9 cellular contexts compared by ENCODE assay signal in genomic region chr2:160402997-160403979, GRCh38.
DNase-seq lines count a peak whose midpoint lies in the region; ATAC-seq and TF ChIP-seq lines count a peak whose summit lies in the region.
"Had no signal": no experiment of that assay in that cellular context is flagged by ENCODE, and none has a peak within 500 bp of the region (broad histone marks: within the 10 kb centered on the region; RNA-seq: fewer than 3 reads in every experiment).

No MANE protein-coding gene starts in this region.

- H3K4me1 Mint-ChIP-seq in activated CD4-positive, alpha-beta T cell treated with anti-CD3 and anti-CD28 coated beads, Interleukin-2, amount 10 ng/mL, durations not matched to agents 7 days and 5 days, result peaks cover 58% of the 10 kb centered on the region
- H3K4me1 Mint-ChIP-seq in T-helper 17 cell, result peaks cover 46% of the 10 kb centered on the region
- H3K4me1 Mint-ChIP-seq in stimulated activated memory B cell treated with anti-CD40 and anti-IgM and Interleukin-4, amounts not matched to agents 10 μg/mL and 1 μg/mL and 100 μg/mL, for 72 hours, result peaks cover 53% of the 10 kb centered on the region

- no peaks in the 10 kb centered on the region for H3K9me3 Mint-ChIP-seq in activated CD4-positive, alpha-beta T cell treated with anti-CD3 and anti-CD28 coated beads, Interleukin-2, amount 10 ng/mL, durations not matched to agents 7 days and 5 days
- H3K9me3 Mint-ChIP-seq in stimulated activated memory B cell treated with anti-CD40 and anti-IgM and Interleukin-4, amounts not matched to agents 10 μg/mL and 1 μg/mL and 100 μg/mL, for 72 hours, result no peaks in the 10 kb centered on the region

- peaks cover 41% of the 10 kb centered on the region for H3K36me3 Mint-ChIP-seq in activated CD4-positive, alpha-beta T cell treated with anti-CD3 and anti-CD28 coated beads, Interleukin-2, amount 10 ng/mL, durations not matched to agents 7 days and 5 days (ENCODE audit: low read depth)
- peaks cover 2% of the 10 kb centered on the region for H3K36me3 Mint-ChIP-seq in T-helper 17 cell (ENCODE audit: low read depth)
- H3K36me3 Mint-ChIP-seq in stimulated activated memory B cell treated with anti-CD40 and anti-IgM and Interleukin-4, amounts not matched to agents 10 μg/mL and 1 μg/mL and 100 μg/mL, for 72 hours, result no peaks in the 10 kb centered on the region

- no peaks in the 10 kb centered on the region for H3K27me3 Mint-ChIP-seq in activated CD4-positive, alpha-beta T cell treated with anti-CD3 and anti-CD28 coated beads, Interleukin-2, amount 10 ng/mL, durations not matched to agents 7 days and 5 days
- H3K27me3 Mint-ChIP-seq in T-helper 17 cell, result no peaks in the 10 kb centered on the region
- no peaks in the 10 kb centered on the region for H3K27me3 Mint-ChIP-seq in stimulated activated memory B cell treated with anti-CD40 and anti-IgM and Interleukin-4, amounts not matched to agents 10 μg/mL and 1 μg/mL and 100 μg/mL, for 72 hours

- peak overlapping the region; percentile 29 for H3K4me3 ChIP-seq in fibroblast of the aortic adventitia (ENCODE audit: low read depth, low read length)
- H3K4me3 ChIP-seq: pancreas had no signal

- H3K9me3 ChIP-seq in T-helper 17 cell (ENCODE audit: control insufficient read depth, low read length, poor library complexity, severe bottlenecking), result no peaks in the 10 kb centered on the region
- H3K9me3 ChIP-seq: pancreas had no signal

- no peak for DNase-seq in activated CD4-positive, alpha-beta T cell treated with anti-CD3 and anti-CD28 coated beads, Interleukin-2, amount 10 ng/mL, durations not matched to agents 7 days and 5 days
- no peak for DNase-seq in activated CD4-positive, alpha-beta T cell treated with anti-CD3 and anti-CD28 coated beads for 4 hours
- DNase-seq in T-helper 17 cell (no peak), fibroblast of the aortic adventitia (ENCODE audit: low read depth) (peak; percentile 85), dedifferentiated amniotic fluid mesenchymal stem cell (ENCODE audit: extremely low spot score) (no peak)
- DNase-seq: pancreas had no signal

- TF ChIP-seq CTCF in fibroblast of the aortic adventitia (IDR thresholded peaks at IDR 0.05; ENCODE audit: insufficient read depth, low read length), result no peak

- ATAC-seq in T-helper 17 cell (no peak), GM21786 (IDR thresholded peaks at IDR 0.05; ENCODE audit: unreplicated experiment) (no peak), HG03135 (IDR thresholded peaks at IDR 0.05; ENCODE audit: unreplicated experiment) (no peak)
- ATAC-seq in stimulated activated memory B cell treated with anti-CD40 and anti-IgM and Interleukin-4, amounts not matched to agents 10 μg/mL and 1 μg/mL and 100 μg/mL, for 72 hours, result no peak
- ATAC-seq: pancreas had no signal

- H3K4me3 Mint-ChIP-seq in activated CD4-positive, alpha-beta T cell treated with anti-CD3 and anti-CD28 coated beads, Interleukin-2, amount 10 ng/mL, durations not matched to agents 7 days and 5 days, result peak overlapping the region; percentile 13
- H3K4me3 Mint-ChIP-seq in T-helper 17 cell, result peak overlapping the region; percentile 80
- H3K4me3 Mint-ChIP-seq in stimulated activated memory B cell treated with anti-CD40 and anti-IgM and Interleukin-4, amounts not matched to agents 10 μg/mL and 1 μg/mL and 100 μg/mL, for 72 hours, result no peak overlapping the region

- CTCF ChIA-PET in activated CD4-positive, alpha-beta T cell treated with anti-CD3 and anti-CD28 coated beads, Interleukin-2, amount 10 ng/mL, durations not matched to agents 7 days and 5 days (lab: Charles Lee), result interaction anchor here (0.5 to 1.2 kb wide), 4 partner anchors 24 to 131 kb away, joined by 3 to 5 read pairs (median 4); no protein-coding TSS in a partner anchor

- peak overlapping the region; percentile 3 for H3K27ac Mint-ChIP-seq in activated CD4-positive, alpha-beta T cell treated with anti-CD3 and anti-CD28 coated beads, Interleukin-2, amount 10 ng/mL, durations not matched to agents 7 days and 5 days
- H3K27ac Mint-ChIP-seq in T-helper 17 cell, result peak overlapping the region; percentile 96
- H3K27ac Mint-ChIP-seq in stimulated activated memory B cell treated with anti-CD40 and anti-IgM and Interleukin-4, amounts not matched to agents 10 μg/mL and 1 μg/mL and 100 μg/mL, for 72 hours, result peak overlapping the region; percentile 69

- POLR2A ChIA-PET in activated CD4-positive, alpha-beta T cell treated with anti-CD3 and anti-CD28 coated beads, Interleukin-2, amount 10 ng/mL, durations not matched to agents 7 days and 5 days (lab: Charles Lee), result no interaction called here

Comparison
In these comparisons a context has a peak if more than half of its experiments do, and no peak if none do; other contexts are left out.
1. H3K27ac Mint-ChIP-seq: peak in every context shown above with its lines; median percentile 96 in T-helper 17 cell; 69 in stimulated activated memory B cell treated with anti-CD40 and anti-IgM and Interleukin-4, amounts not matched to agents 10 μg/mL and 1 μg/mL and 100 μg/mL, for 72 hours; 3 in activated CD4-positive, alpha-beta T cell treated with anti-CD3 and anti-CD28 coated beads, Interleukin-2, amount 10 ng/mL, durations not matched to agents 7 days and 5 days.